Comparison of ENCODE assay signal across 1 cellular context in the genomic region with DNA sequence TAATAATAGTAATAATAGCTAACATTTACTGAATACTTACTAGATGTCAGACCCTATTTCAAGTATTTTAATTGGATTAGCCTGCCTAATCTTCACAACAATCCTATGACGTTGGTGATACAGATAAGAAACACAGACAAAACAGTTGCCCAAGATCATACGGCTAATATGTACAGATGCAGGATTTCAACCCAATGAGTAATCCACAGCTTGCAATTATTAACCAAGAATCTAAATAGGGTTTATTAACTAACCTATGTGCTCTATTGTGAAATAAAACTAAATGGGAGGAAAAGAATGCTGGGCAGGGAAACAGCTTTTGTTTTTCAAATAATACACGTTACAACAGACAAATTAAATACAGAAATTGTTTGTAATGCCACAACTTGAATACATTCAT.
TF ChIP-seq lines count a peak whose summit lies in the region.

No MANE protein-coding gene starts in this region.

TF ChIP-seq in GM12878, 131 proteins besides CTCF, POLR2A, EP300 and RAD21 (continued from another document):
- TF ChIP-seq RELB (IDR thresholded peaks at IDR 0.05; ENCODE audit: low read depth), result no peak
- no peak for TF ChIP-seq ETV6 (conservative IDR thresholded peaks at IDR 0.05 in 1 of 2, IDR thresholded peaks at IDR 0.05 in 1 of 2; ENCODE audit: borderline replicate concordance in 1 of 2, low read depth in 1 of 2)
- no peak for TF ChIP-seq STAT3 (IDR thresholded peaks at IDR 0.05; ENCODE audit: low read depth, low read length)
